8 cellular contexts compared by ENCODE assay signal in the genomic region with DNA sequence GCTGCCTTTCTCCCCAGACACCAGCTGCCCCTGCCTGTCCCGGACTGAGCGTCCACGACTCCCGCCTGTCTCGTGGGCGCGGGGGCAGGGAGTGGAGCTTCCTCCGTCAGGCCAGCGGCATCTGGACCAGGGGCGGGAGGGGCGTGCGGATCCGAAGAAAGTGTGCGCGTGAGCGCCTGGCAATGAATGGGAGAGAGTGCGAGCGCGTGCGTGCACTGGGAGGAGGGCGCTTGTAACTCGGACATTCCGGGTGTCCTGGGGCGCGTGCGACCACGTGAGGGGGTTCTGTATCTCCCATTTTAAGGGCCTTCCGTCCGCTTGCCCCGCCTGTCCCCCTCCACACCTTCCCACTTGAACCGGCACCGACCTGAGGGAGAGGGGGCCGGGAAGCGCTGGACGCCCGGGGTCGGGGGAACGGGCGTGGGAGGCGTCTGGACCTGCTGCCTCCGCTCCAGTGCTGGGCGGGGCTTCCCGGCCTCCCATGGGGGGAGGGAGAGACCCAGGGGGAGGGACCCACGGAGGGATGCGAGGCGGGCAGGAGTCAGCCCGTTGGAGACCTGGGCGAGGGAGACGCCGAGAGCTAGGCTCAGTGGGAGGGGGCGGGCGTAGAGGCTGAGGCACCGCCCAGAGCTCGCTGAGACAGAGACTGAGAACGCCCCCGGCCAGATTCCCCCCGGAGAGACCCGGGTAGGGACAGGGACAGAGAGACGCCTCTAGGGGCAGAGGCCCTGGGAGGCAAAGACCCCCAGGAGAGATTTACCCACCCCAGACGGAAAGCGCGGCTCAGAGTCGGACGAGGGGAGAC. TPM values are rescaled to one million over a fixed set of nuclear protein-coding genes. Genes with fewer than 3 reads are reported as not detected.
DNase-seq lines count a peak whose midpoint lies in the region; ATAC-seq and TF ChIP-seq lines count a peak whose summit lies in the region.

A gene with protein sequence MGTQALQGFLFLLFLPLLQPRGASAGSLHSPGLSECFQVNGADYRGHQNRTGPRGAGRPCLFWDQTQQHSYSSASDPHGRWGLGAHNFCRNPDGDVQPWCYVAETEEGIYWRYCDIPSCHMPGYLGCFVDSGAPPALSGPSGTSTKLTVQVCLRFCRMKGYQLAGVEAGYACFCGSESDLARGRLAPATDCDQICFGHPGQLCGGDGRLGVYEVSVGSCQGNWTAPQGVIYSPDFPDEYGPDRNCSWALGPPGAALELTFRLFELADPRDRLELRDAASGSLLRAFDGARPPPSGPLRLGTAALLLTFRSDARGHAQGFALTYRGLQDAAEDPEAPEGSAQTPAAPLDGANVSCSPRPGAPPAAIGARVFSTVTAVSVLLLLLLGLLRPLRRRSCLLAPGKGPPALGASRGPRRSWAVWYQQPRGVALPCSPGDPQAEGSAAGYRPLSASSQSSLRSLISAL (plus strand): TSS at position 665 of the 805 bp plus-strand sequence. CDS start 246 bp downstream, outside the sequence.

- peak within 1 kb of the TSS; percentile 55 for H3K4me3 ChIP-seq in ACC112 (ENCODE audit: low read depth, low read length)
- H3K4me3 ChIP-seq in iPS-20b (ENCODE audit: low read length) = peak within 1 kb of the TSS; percentile 73

- no peaks in the 10 kb centered on the region for H3K9me3 ChIP-seq in iPS-20b (ENCODE audit: insufficient read depth, low read depth, low read length)

- DNase-seq in GM10266 (ENCODE audit: extremely low spot score) (peak; percentile 76), NCI-H345 treated with DMSO at 0.1 percent for 48 hours (lab: John Stamatoyannopoulos, UW; ENCODE audit: unreplicated experiment) (peak; percentile 59)
- peak in 1 of 2 donors; percentile 62 for DNase-seq in activated T-cell treated with anti-CD3 and anti-CD28 coated beads, Interleukin-2, amount 50 U/mL, for 72 hours
- peak in 4 of 6 experiments; percentile 19 to 49 (median 43) for DNase-seq in stimulated activated naive CD4-positive, alpha-beta T cell (lab: John Stamatoyannopoulos, UW)

- no peak for TF ChIP-seq CTCF in GM10266 (IDR thresholded peaks at IDR 0.05; ENCODE audit: control insufficient read depth, insufficient read depth, low read depth, missing control alignments)

- peak; percentile 10 to 11 for ATAC-seq in activated T-cell treated with anti-CD3 and anti-CD28 coated beads, Interleukin-2, amount 50 U/mL, for 72 hours (replicated peaks in 1 of 2)
- ATAC-seq in HG03457 (IDR thresholded peaks at IDR 0.05; ENCODE audit: unreplicated experiment) (no peak), GM19397 (IDR thresholded peaks at IDR 0.05; ENCODE audit: unreplicated experiment) (no peak)

- no peak within 1 kb of the TSS for H2AFZ ChIP-seq in ACC112 (ENCODE audit: low read length, unreplicated experiment)

- no peaks in the 10 kb centered on the region for H3K36me3 ChIP-seq in ACC112 (ENCODE audit: insufficient read depth, low read length)
- H3K36me3 ChIP-seq in iPS-20b (ENCODE audit: insufficient read depth, low read depth, low read length) = no peaks in the 10 kb centered on the region

- peak within 1 kb of the TSS; percentile 93 for H3K4me3 Mint-ChIP-seq in activated T-cell treated with anti-CD3 and anti-CD28 coated beads, Interleukin-2, amount 50 U/mL, for 72 hours

- H3K4me1 ChIP-seq in ACC112 (ENCODE audit: control insufficient read depth, insufficient read depth, low read length, unreplicated experiment) (peaks cover 15% of the 10 kb centered on the region), iPS-20b (ENCODE audit: insufficient read depth, low read length) (peaks cover 3% of the 10 kb centered on the region; the same call in 1 of the 2 replicates)

- H3K36me3 Mint-ChIP-seq in activated T-cell treated with anti-CD3 and anti-CD28 coated beads, Interleukin-2, amount 50 U/mL, for 72 hours (ENCODE audit: insufficient read depth in 2 of 2) = peaks cover 0 to 2% of the 10 kb centered on the region in 2 donors

- no peak within 1 kb of the TSS; the same call in 1 of the 2 replicates for H3K9ac ChIP-seq in iPS-20b (ENCODE audit: low read depth, low read length)

- H3K79me2 ChIP-seq in ACC112 (ENCODE audit: control insufficient read depth, insufficient read depth, low read length, unreplicated experiment) = no peaks in the 10 kb centered on the region

- peaks cover 21% of the 10 kb centered on the region for H3K4me1 Mint-ChIP-seq in activated T-cell treated with anti-CD3 and anti-CD28 coated beads, Interleukin-2, amount 50 U/mL, for 72 hours (ENCODE audit: low read depth)

- no peak within 1 kb of the TSS for H3K27ac Mint-ChIP-seq in activated T-cell treated with anti-CD3 and anti-CD28 coated beads, Interleukin-2, amount 50 U/mL, for 72 hours

- H3K27me3 ChIP-seq in ACC112 (ENCODE audit: insufficient read depth, low read length) (peaks cover 55% of the 10 kb centered on the region), iPS-20b (ENCODE audit: insufficient read depth, low read length) (peaks cover 69% of the 10 kb centered on the region)

- H3K27ac ChIP-seq in ACC112 (ENCODE audit: low read depth, low read length) (no peak within 1 kb of the TSS), iPS-20b (ENCODE audit: low read length) (no peak within 1 kb of the TSS)

- peaks cover 37% of the 10 kb centered on the region for H3K27me3 Mint-ChIP-seq in activated T-cell treated with anti-CD3 and anti-CD28 coated beads, Interleukin-2, amount 50 U/mL, for 72 hours (ENCODE audit: low read depth)

- no peaks in the 10 kb centered on the region for H3K9me3 Mint-ChIP-seq in activated T-cell treated with anti-CD3 and anti-CD28 coated beads, Interleukin-2, amount 50 U/mL, for 72 hours

RNA-seq across cellular contexts. Expression of the gene that starts here (rescaled TPM):
- total RNA-seq in activated T-cell treated with anti-CD3 and anti-CD28 coated beads, Interleukin-2, amount 50 U/mL, for 72 hours = under 1 TPM; 0.12 TPM

Comparison
In these comparisons a context has a peak if more than half of its experiments do, and no peak if none do; other contexts are left out.
1. Peak in ATAC-seq in activated T-cell treated with anti-CD3 and anti-CD28 coated beads, Interleukin-2, amount 50 U/mL, for 72 hours; RNA of the gene not detected or under 1 TPM.